Comparison of ENCODE assay signal across 2 cellular contexts in genomic region chr5:16834029-16834428, GRCh38.
TF ChIP-seq lines count a peak whose summit lies in the region.

No MANE protein-coding gene starts in this region.

TF ChIP-seq in SK-N-SH, 30 proteins besides CTCF, POLR2A, EP300 and RAD21 (continued from another document):
- TF ChIP-seq REST (IDR thresholded peaks at IDR 0.05; ENCODE audit: low read depth, low read length) = peak; percentile 88
TF ChIP-seq in SK-N-SH: peak in this region for 1.

TF ChIP-seq in SK-N-SH treated with all-trans-retinoic acid at 6 μM for 48 hours, 23 proteins besides CTCF, POLR2A, EP300 and RAD21 (continued from another document):
- TF ChIP-seq, protein P1, sequence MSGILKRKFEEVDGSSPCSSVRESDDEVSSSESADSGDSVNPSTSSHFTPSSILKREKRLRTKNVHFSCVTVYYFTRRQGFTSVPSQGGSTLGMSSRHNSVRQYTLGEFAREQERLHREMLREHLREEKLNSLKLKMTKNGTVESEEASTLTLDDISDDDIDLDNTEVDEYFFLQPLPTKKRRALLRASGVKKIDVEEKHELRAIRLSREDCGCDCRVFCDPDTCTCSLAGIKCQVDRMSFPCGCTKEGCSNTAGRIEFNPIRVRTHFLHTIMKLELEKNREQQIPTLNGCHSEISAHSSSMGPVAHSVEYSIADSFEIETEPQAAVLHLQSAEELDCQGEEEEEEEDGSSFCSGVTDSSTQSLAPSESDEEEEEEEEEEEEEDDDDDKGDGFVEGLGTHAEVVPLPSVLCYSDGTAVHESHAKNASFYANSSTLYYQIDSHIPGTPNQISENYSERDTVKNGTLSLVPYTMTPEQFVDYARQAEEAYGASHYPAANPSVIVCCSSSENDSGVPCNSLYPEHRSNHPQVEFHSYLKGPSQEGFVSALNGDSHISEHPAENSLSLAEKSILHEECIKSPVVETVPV (CRISPR knock-in tag; IDR thresholded peaks at IDR 0.05) = no peak
- TF ChIP-seq TCF4 (CRISPR knock-in tag; IDR thresholded peaks at IDR 0.05; ENCODE audit: borderline replicate concordance) (no peak), ZNF8 (CRISPR knock-in tag; IDR thresholded peaks at IDR 0.05) (no peak), ZNF565 (CRISPR knock-in tag; conservative IDR thresholded peaks at IDR 0.05; ENCODE audit: low read depth) (no peak), POU6F1 (CRISPR knock-in tag; IDR thresholded peaks at IDR 0.05; ENCODE audit: borderline replicate concordance, low read depth) (no peak), ZC3H10 (CRISPR knock-in tag; IDR thresholded peaks at IDR 0.05) (no peak), SNAI2 (CRISPR knock-in tag; IDR thresholded peaks at IDR 0.05) (no peak), OSR1 (CRISPR knock-in tag; IDR thresholded peaks at IDR 0.05) (no peak), TSHZ2 (CRISPR knock-in tag; IDR thresholded peaks at IDR 0.05) (no peak), ISL1 (CRISPR knock-in tag; IDR thresholded peaks at IDR 0.05) (no peak), ZFP3 (CRISPR knock-in tag; IDR thresholded peaks at IDR 0.05) (no peak), ZFP30 (CRISPR knock-in tag; IDR thresholded peaks at IDR 0.05) (no peak), TOX (CRISPR knock-in tag; IDR thresholded peaks at IDR 0.05; ENCODE audit: borderline replicate concordance) (no peak), GLIS3 (CRISPR knock-in tag; IDR thresholded peaks at IDR 0.05) (no peak), CSDC2 (CRISPR knock-in tag; IDR thresholded peaks at IDR 0.05) (no peak), ZNF70 (CRISPR knock-in tag; IDR thresholded peaks at IDR 0.05) (no peak)
